In genomic region chr13:95552539-95553270, GRCh38 we compare ENCODE assay signal across 8 cellular contexts. TPM values are rescaled to one million over a fixed set of nuclear protein-coding genes. Genes with fewer than 3 reads are reported as not detected.
A peak's percentile ranks its signal among the peaks of the same experiment; 100 is the strongest.
DNase-seq lines count a peak whose midpoint lies in the region; ATAC-seq and TF ChIP-seq lines count a peak whose summit lies in the region.

A gene with protein sequence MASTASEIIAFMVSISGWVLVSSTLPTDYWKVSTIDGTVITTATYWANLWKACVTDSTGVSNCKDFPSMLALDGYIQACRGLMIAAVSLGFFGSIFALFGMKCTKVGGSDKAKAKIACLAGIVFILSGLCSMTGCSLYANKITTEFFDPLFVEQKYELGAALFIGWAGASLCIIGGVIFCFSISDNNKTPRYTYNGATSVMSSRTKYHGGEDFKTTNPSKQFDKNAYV (plus strand): TSS chr13:95552720. CDS start chr13:95552754, 34 bp downstream.

- ATAC-seq in Right ventricle myocardium inferior (peak; percentile 16), left lung (peak; percentile 22), aorta (ENCODE audit: low FRiP score) (peak; percentile 22), GM18858 (IDR thresholded peaks at IDR 0.05; ENCODE audit: unreplicated experiment) (no peak)

- no peak for DNase-seq in Right ventricle myocardium inferior (ENCODE audit: missing footprints)
- DNase-seq in right atrium auricular region (ENCODE audit: low spot score), result no peak
- no peak for DNase-seq in astrocyte of the spinal cord (ENCODE audit: low read depth, low spot score)
- DNase-seq in left lung, result peak in 1 of 2 donors; percentile 77
- peak in 1 of 2 donors; percentile 73 for DNase-seq in aorta
- no peak for DNase-seq in RPMI8226
- no peak for DNase-seq in NCI-H2081 treated with DMSO at 0.1 percent for 48 hours (lab: John Stamatoyannopoulos, UW)

- H3K4me3 ChIP-seq in right atrium auricular region, result peak within 1 kb of the TSS in 1 of 2 donors; percentile 30
- peak within 1 kb of the TSS; percentile 10 for H3K4me3 ChIP-seq in astrocyte of the spinal cord (ENCODE audit: low read depth, low read length)
- H3K4me3 ChIP-seq in left lung, result peak within 1 kb of the TSS in 1 of 2 donors; percentile 16
- H3K4me3 ChIP-seq in aorta (ENCODE audit: low read length in 2 of 2), result no peak within 1 kb of the TSS

- H3K27me3 ChIP-seq in right atrium auricular region (peaks cover 15 to 21% of the 10 kb centered on the region in 2 donors), left lung (peaks cover 43 to 57% of the 10 kb centered on the region in 2 donors), aorta (ENCODE audit: control insufficient read depth in 1 of 2, insufficient read depth in 2 of 2, low read length in 1 of 2) (peaks cover 0 to 2% of the 10 kb centered on the region in 2 donors)

- H3K27ac ChIP-seq in right atrium auricular region (no peak within 1 kb of the TSS), left lung (no peak within 1 kb of the TSS), aorta (ENCODE audit: low read depth in 1 of 2, low read length in 2 of 2) (no peak within 1 kb of the TSS)

- H3K9me3 ChIP-seq in right atrium auricular region, result no peaks in the 10 kb centered on the region
- no peaks in the 10 kb centered on the region for H3K9me3 ChIP-seq in left lung
- no peaks in the 10 kb centered on the region for H3K9me3 ChIP-seq in aorta (ENCODE audit: control insufficient read depth, low read length)

- peaks cover 0 to 15% of the 10 kb centered on the region in 2 donors for H3K4me1 ChIP-seq in right atrium auricular region
- H3K4me1 ChIP-seq in left lung, result peaks cover 0 to 19% of the 10 kb centered on the region in 2 donors
- H3K4me1 ChIP-seq in aorta (ENCODE audit: control insufficient read depth in 1 of 2, insufficient read depth in 2 of 2, low read length in 2 of 2), result no peaks in the 10 kb centered on the region

- intact Hi-C loops in Right ventricle myocardium inferior (cut with DNase I) (no loop called here), left lung (cut with DNase I) (no loop called here), aorta (cut with DNase I) (no loop called here)

- in situ Hi-C loops in astrocyte of the spinal cord (cut with HindIII; ENCODE audit: low sequenced_read_pairs), result no loop called here

- WGBS in aorta, 2 donors, result 1 to 4% methylated on average over 58 to 65 of the region's 65 CpGs

- H3K36me3 ChIP-seq in right atrium auricular region (no peaks in the 10 kb centered on the region), left lung (no peaks in the 10 kb centered on the region), aorta (ENCODE audit: control insufficient read depth in 1 of 2, insufficient read depth in 2 of 2, low read length in 1 of 2) (no peaks in the 10 kb centered on the region)

- TF ChIP-seq CTCF in right atrium auricular region (IDR thresholded peaks at IDR 0.05) (no peak), astrocyte of the spinal cord (IDR thresholded peaks at IDR 0.05; ENCODE audit: low read depth, low read length) (no peak), left lung (IDR thresholded peaks at IDR 0.05) (no peak)

RNA-seq across cellular contexts. Expression of the gene that starts here (rescaled TPM):
- 0.35 TPM for total RNA-seq in Right ventricle myocardium inferior
- 1 to 10 TPM in 1 of 2 donors, not detected in 1; 1.1 TPM for total RNA-seq in right atrium auricular region
- total RNA-seq in left lung, result 1 to 10 TPM; 1.3 to 1.9 TPM
- total RNA-seq in aorta, result under 1 TPM in 1 of 2 donors, not detected in 1; 0.66 TPM
- under 1 TPM; 0.56 to 0.63 TPM for polyA plus RNA-seq in aorta

Comparison
In these comparisons a context has a peak if more than half of its experiments do, and no peak if none do; other contexts are left out.
1. Peak in ATAC-seq in Right ventricle myocardium inferior; RNA of the gene not detected or under 1 TPM.
2. Peak in ATAC-seq in aorta; RNA of the gene not detected or under 1 TPM.